ENCODE assay signal across 19 cellular contexts in genomic region chr11:117219455-117219854, GRCh38. TPM values are rescaled to one million over a fixed set of nuclear protein-coding genes. Genes with fewer than 3 reads are reported as not detected.
A peak's percentile ranks its signal among the peaks of the same experiment; 100 is the strongest.
DNase-seq lines count a peak whose midpoint lies in the region; ATAC-seq and TF ChIP-seq lines count a peak whose summit lies in the region.
"Had no signal": no experiment of that assay in that cellular context is flagged by ENCODE, and none has a peak within 500 bp of the region (broad histone marks: within the 10 kb centered on the region; RNA-seq: fewer than 3 reads in every experiment).

No MANE protein-coding gene starts in this region.

- H3K27me3 Mint-ChIP-seq in activated naive CD4-positive, alpha-beta T cell treated with anti-CD3 and anti-CD28 coated beads for 36 hours (ENCODE audit: low read depth), result no peaks in the 10 kb centered on the region
- H3K27me3 Mint-ChIP-seq in endothelial cell (ENCODE audit: unreplicated experiment), result no peaks in the 10 kb centered on the region
- H3K27me3 Mint-ChIP-seq: activated naive CD8-positive, alpha-beta T cell treated with anti-CD3 and anti-CD28 coated beads for 36 hours; CD4-positive, alpha-beta memory T cell; naive thymus-derived CD4-positive, alpha-beta T cell had no signal

- no peaks in the 10 kb centered on the region for H3K9me3 Mint-ChIP-seq in activated naive CD4-positive, alpha-beta T cell treated with anti-CD3 and anti-CD28 coated beads, Interleukin-2, amount 50 U/mL, for 72 hours
- no peaks in the 10 kb centered on the region for H3K9me3 Mint-ChIP-seq in activated naive CD4-positive, alpha-beta T cell treated with anti-CD3 and anti-CD28 coated beads for 36 hours
- H3K9me3 Mint-ChIP-seq in endothelial cell (ENCODE audit: unreplicated experiment), result no peaks in the 10 kb centered on the region
- H3K9me3 Mint-ChIP-seq: activated naive CD8-positive, alpha-beta T cell treated with anti-CD3 and anti-CD28 coated beads for 36 hours; CD4-positive, alpha-beta memory T cell; naive thymus-derived CD4-positive, alpha-beta T cell had no signal

- no peaks in the 10 kb centered on the region for H3K79me2 ChIP-seq in parathyroid adenoma

- H3K27ac ChIP-seq in parathyroid adenoma, result peak overlapping the region; percentile 32
- peak overlapping the region; percentile 15 for H3K27ac ChIP-seq in upper lobe of right lung
- H3K27ac ChIP-seq: GM23248, WERI-Rb-1 had no signal

- H3K9me3 ChIP-seq in parathyroid adenoma (ENCODE audit: control insufficient read depth, low read length) (no peaks in the 10 kb centered on the region), upper lobe of right lung (no peaks in the 10 kb centered on the region)

- peak overlapping the region; percentile 54 to 87 for H3K27ac Mint-ChIP-seq in activated naive CD4-positive, alpha-beta T cell treated with anti-CD3 and anti-CD28 coated beads, Interleukin-2, amount 50 U/mL, for 72 hours
- no peak overlapping the region for H3K27ac Mint-ChIP-seq in activated naive CD4-positive, alpha-beta T cell treated with anti-CD3 and anti-CD28 coated beads for 36 hours
- H3K27ac Mint-ChIP-seq in endothelial cell (ENCODE audit: unreplicated experiment), result no peak overlapping the region
- H3K27ac Mint-ChIP-seq: activated naive CD8-positive, alpha-beta T cell treated with anti-CD3 and anti-CD28 coated beads for 36 hours had no signal

- ATAC-seq in activated naive CD4-positive, alpha-beta T cell treated with anti-CD3 and anti-CD28 coated beads, Interleukin-2, amount 50 U/mL, for 72 hours, result no peak
- ATAC-seq in upper lobe of right lung, result no peak
- ATAC-seq in HG03159 (IDR thresholded peaks at IDR 0.05; ENCODE audit: unreplicated experiment), result no peak
- ATAC-seq: naive thymus-derived CD4-positive, alpha-beta T cell; Panc1; stimulated activated naive CD8-positive, alpha-beta T cell treated with anti-CD3 and anti-CD28 coated beads, Interleukin-15, Interleukin-2, amounts not matched to agents 100 U/mL and 50 U/mL, for 24 hours had no signal

- TF ChIP-seq CTCF in endothelial cell (IDR thresholded peaks at IDR 0.05; ENCODE audit: unreplicated experiment), result no peak
- no peak for TF ChIP-seq CTCF in parathyroid adenoma (IDR thresholded peaks at IDR 0.05)
- TF ChIP-seq CTCF in upper lobe of right lung (IDR thresholded peaks at IDR 0.05), result no peak

- H3K4me3 Mint-ChIP-seq in activated naive CD4-positive, alpha-beta T cell treated with anti-CD3 and anti-CD28 coated beads for 36 hours, result no peak overlapping the region
- H3K4me3 Mint-ChIP-seq in endothelial cell (ENCODE audit: unreplicated experiment), result peak overlapping the region; percentile 70
- H3K4me3 Mint-ChIP-seq: activated naive CD8-positive, alpha-beta T cell treated with anti-CD3 and anti-CD28 coated beads for 36 hours; CD4-positive, alpha-beta memory T cell; naive thymus-derived CD4-positive, alpha-beta T cell had no signal

- H3K9ac ChIP-seq in parathyroid adenoma, result no peak overlapping the region
- H3K9ac ChIP-seq: GM23248 had no signal

- intact Hi-C loops in activated naive CD4-positive, alpha-beta T cell treated with anti-CD3 and anti-CD28 coated beads for 36 hours (cut with micrococcal nuclease), result no loop called here
- intact Hi-C loops in upper lobe of right lung (cut with DNase I), result no loop called here

- H3K36me3 Mint-ChIP-seq in activated naive CD4-positive, alpha-beta T cell treated with anti-CD3 and anti-CD28 coated beads, Interleukin-2, amount 50 U/mL, for 72 hours, result peaks cover 11 to 17% of the 10 kb centered on the region in 2 donors
- peaks cover 49% of the 10 kb centered on the region for H3K36me3 Mint-ChIP-seq in activated naive CD4-positive, alpha-beta T cell treated with anti-CD3 and anti-CD28 coated beads for 36 hours (ENCODE audit: low read depth)
- H3K36me3 Mint-ChIP-seq in endothelial cell (ENCODE audit: low read depth, unreplicated experiment), result peaks cover 37% of the 10 kb centered on the region

- CTCF ChIA-PET in activated naive CD4-positive, alpha-beta T cell treated with anti-CD3 and anti-CD28 coated beads for 36 hours (lab: Charles Lee), result interaction anchor here (4.3 kb wide), 1 partner anchor 10 kb away, joined by 25 read pairs; no protein-coding TSS in a partner anchor

- H3K36me3 ChIP-seq in parathyroid adenoma (ENCODE audit: control insufficient read depth, insufficient read depth, low read length) (no peaks in the 10 kb centered on the region), upper lobe of right lung (peaks cover 83% of the 10 kb centered on the region)

- H3K27me3 ChIP-seq in parathyroid adenoma (ENCODE audit: control insufficient read depth, insufficient read depth, low read length), result no peaks in the 10 kb centered on the region
- H3K27me3 ChIP-seq in upper lobe of right lung, result no peaks in the 10 kb centered on the region

- DNase-seq in activated naive CD4-positive, alpha-beta T cell treated with anti-CD3 and anti-CD28 coated beads, Interleukin-2, amount 50 U/mL, for 72 hours (ENCODE audit: low spot score in 2 of 2), result no peak
- DNase-seq in activated naive CD4-positive, alpha-beta T cell treated with anti-CD3 and anti-CD28 coated beads for 36 hours, result no peak
- DNase-seq in endothelial cell (ENCODE audit: low spot score) (no peak), upper lobe of right lung (no peak), NAMALWA (ENCODE audit: low spot score) (no peak), cerebellar cortex (ENCODE audit: low spot score) (no peak)
- DNase-seq: activated naive CD8-positive, alpha-beta T cell treated with anti-CD3 and anti-CD28 coated beads for 36 hours; CD4-positive, alpha-beta memory T cell; GM23248; naive thymus-derived CD4-positive, alpha-beta T cell; NCI-H2107; NCI-H748 treated with DMSO at 0.1 percent for 48 hours; stimulated activated naive CD8-positive, alpha-beta T cell treated with anti-CD3 and anti-CD28 coated beads, Interleukin-15, Interleukin-2, amounts not matched to agents 100 U/mL and 50 U/mL, for 24 hours; SW 1271; WERI-Rb-1 had no signal

- H2AFZ ChIP-seq in parathyroid adenoma, result no peak overlapping the region
- H2AFZ ChIP-seq: GM23248 had no signal

- H3K4me1 ChIP-seq in parathyroid adenoma (peaks cover 19% of the 10 kb centered on the region), upper lobe of right lung (peaks cover 30% of the 10 kb centered on the region)

- no peak overlapping the region for H3K4me2 ChIP-seq in parathyroid adenoma (ENCODE audit: low read length)

- H3K4me3 ChIP-seq in parathyroid adenoma (ENCODE audit: low read depth, low read length) (no peak overlapping the region), upper lobe of right lung (no peak overlapping the region)
- H3K4me3 ChIP-seq: GM23248, skin epidermis had no signal

- peaks cover 7% of the 10 kb centered on the region for H3K4me1 Mint-ChIP-seq in activated naive CD4-positive, alpha-beta T cell treated with anti-CD3 and anti-CD28 coated beads for 36 hours (ENCODE audit: low read depth)
- H3K4me1 Mint-ChIP-seq in endothelial cell (ENCODE audit: unreplicated experiment), result peaks cover 15% of the 10 kb centered on the region
- H3K4me1 Mint-ChIP-seq: activated naive CD8-positive, alpha-beta T cell treated with anti-CD3 and anti-CD28 coated beads for 36 hours had no signal

RNA-seq across cellular contexts. Expression of gene PCSK7, which starts 12.4 kb away (rescaled TPM):
- total RNA-seq in activated naive CD4-positive, alpha-beta T cell treated with anti-CD3 and anti-CD28 coated beads, Interleukin-2, amount 50 U/mL, for 72 hours, result 100 to 1,000 TPM; 126 to 201 TPM
- 10 to 100 TPM; 97.6 to 97.9 TPM for total RNA-seq in activated naive CD4-positive, alpha-beta T cell treated with anti-CD3 and anti-CD28 coated beads for 36 hours
- total RNA-seq in endothelial cell (ENCODE audit: unreplicated experiment) (93.6 TPM), upper lobe of right lung (57.8 TPM)

RNA-seq across cellular contexts. Expression of gene RNF214, which starts 13.0 kb away (rescaled TPM):
- total RNA-seq in activated naive CD4-positive, alpha-beta T cell treated with anti-CD3 and anti-CD28 coated beads, Interleukin-2, amount 50 U/mL, for 72 hours, result 10 to 100 TPM; 13.3 to 21.6 TPM
- 10 to 100 TPM; 14.0 to 14.4 TPM for total RNA-seq in activated naive CD4-positive, alpha-beta T cell treated with anti-CD3 and anti-CD28 coated beads for 36 hours
- total RNA-seq in endothelial cell (ENCODE audit: unreplicated experiment) (37.1 TPM), upper lobe of right lung (27.1 TPM)

RNA-seq across cellular contexts. Expression of gene TAGLN, which starts 20.3 kb away (rescaled TPM):
- total RNA-seq in activated naive CD4-positive, alpha-beta T cell treated with anti-CD3 and anti-CD28 coated beads, Interleukin-2, amount 50 U/mL, for 72 hours, result 1 to 10 TPM; 1.5 to 5.4 TPM
- total RNA-seq in activated naive CD4-positive, alpha-beta T cell treated with anti-CD3 and anti-CD28 coated beads for 36 hours, result 1 to 10 TPM; 2.1 to 2.2 TPM
- total RNA-seq in endothelial cell (ENCODE audit: unreplicated experiment), result 25.4 TPM
- 465 TPM for total RNA-seq in upper lobe of right lung

RNA-seq across cellular contexts. Expression of gene SIDT2, which starts 40.9 kb away (rescaled TPM):
- 10 to 100 TPM; 20.9 to 32.0 TPM for total RNA-seq in activated naive CD4-positive, alpha-beta T cell treated with anti-CD3 and anti-CD28 coated beads, Interleukin-2, amount 50 U/mL, for 72 hours
- 10 to 100 TPM; 23.9 to 25.6 TPM for total RNA-seq in activated naive CD4-positive, alpha-beta T cell treated with anti-CD3 and anti-CD28 coated beads for 36 hours
- total RNA-seq in endothelial cell (ENCODE audit: unreplicated experiment), result 41.3 TPM
- total RNA-seq in upper lobe of right lung, result 107 TPM

Comparison
In these comparisons a context has a peak if more than half of its experiments do, and no peak if none do; other contexts are left out.
1. H3K27ac Mint-ChIP-seq: peak in activated naive CD4-positive, alpha-beta T cell treated with anti-CD3 and anti-CD28 coated beads, Interleukin-2, amount 50 U/mL, for 72 hours (2 of 2); none in activated naive CD4-positive, alpha-beta T cell treated with anti-CD3 and anti-CD28 coated beads for 36 hours (single experiment) and endothelial cell (single experiment).
2. RNA of gene TAGLN, which starts 20.3 kb away (total RNA-seq): 465 TPM in upper lobe of right lung (single experiment); 25.4 TPM in endothelial cell (single experiment), 1.5 to 5.4 TPM in activated naive CD4-positive, alpha-beta T cell treated with anti-CD3 and anti-CD28 coated beads, Interleukin-2, amount 50 U/mL, for 72 hours and 2.1 to 2.2 TPM in activated naive CD4-positive, alpha-beta T cell treated with anti-CD3 and anti-CD28 coated beads for 36 hours; every median in the first group is over 10 times any median in the second.